6 cellular contexts compared by ENCODE assay signal in genomic region chr3:32845546-32845945, GRCh38. TPM values are rescaled to one million over a fixed set of nuclear protein-coding genes. Genes with fewer than 3 reads are reported as not detected.
"Had no signal": no experiment of that assay in that cellular context is flagged by ENCODE, and none has a peak within 500 bp of the region (broad histone marks: within the 10 kb centered on the region; RNA-seq: fewer than 3 reads in every experiment).

No MANE protein-coding gene starts in this region.

RNA-seq across cellular contexts. Expression of gene TRIM71, which starts 27.7 kb away (rescaled TPM):
- total RNA-seq: activated B cell treated with CpG ODN at 0.5 μM for 24 hours, bronchial epithelial cell, cardiac septum, esophagus muscularis mucosa, foreskin keratinocyte, gastrocnemius medialis had no signal
- polyA plus RNA-seq: foreskin keratinocyte had no signal
